ENCODE assay signal across 11 cellular contexts in the genomic region with DNA sequence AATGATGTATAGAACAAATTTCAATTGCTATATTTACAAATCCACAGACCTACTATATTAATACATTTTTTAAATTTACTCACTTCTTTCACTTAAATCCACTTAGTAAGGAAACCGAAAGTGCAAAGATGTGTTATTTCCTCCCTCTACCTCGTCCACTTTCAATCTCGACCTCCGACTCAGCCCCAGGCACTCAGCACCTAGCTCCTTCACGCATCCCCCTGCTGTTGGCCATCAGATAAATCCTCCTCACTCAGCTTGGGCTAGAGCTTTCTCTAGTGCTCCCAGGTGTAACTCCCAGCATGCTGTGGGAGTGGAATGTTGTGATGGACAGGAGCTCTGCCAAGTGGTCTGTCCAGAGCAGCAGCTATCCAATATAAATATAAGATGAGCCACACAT. TPM values are rescaled to one million over a fixed set of nuclear protein-coding genes. Genes with fewer than 3 reads are reported as not detected.
DNase-seq lines count a peak whose midpoint lies in the region; ATAC-seq and TF ChIP-seq lines count a peak whose summit lies in the region.
"Had no signal": no experiment of that assay in that cellular context is flagged by ENCODE, and none has a peak within 500 bp of the region (broad histone marks: within the 10 kb centered on the region; RNA-seq: fewer than 3 reads in every experiment).

No MANE protein-coding gene starts in this region.

- TF ChIP-seq CTCF in GM12875 (IDR thresholded peaks at IDR 0.05; ENCODE audit: borderline replicate concordance, insufficient read depth, low read depth, low read length) (0 out of 2 replicates have a peak, but pooled peaks have one; percentile 5), activated B cell treated with CpG ODN at 0.5 μM for 24 hours (IDR thresholded peaks at IDR 0.05) (no peak), lower leg skin (IDR thresholded peaks at IDR 0.05) (no peak)

- WGBS in lower leg skin, 2 donors, result 65 to 70% methylated on average over 5 of the region's 5 CpGs
- 80 to 85% methylated on average over 5 of the region's 5 CpGs for WGBS in aorta, 2 donors

- H3K4me3 Mint-ChIP-seq in activated B cell treated with CpG ODN at 0.5 μM for 24 hours, result peak overlapping the region; percentile 66
- H3K4me3 Mint-ChIP-seq: activated naive CD4-positive, alpha-beta T cell treated with anti-CD3 and anti-CD28 coated beads for 36 hours had no signal

- DNase-seq in activated B cell treated with CpG ODN at 0.5 μM for 24 hours, result no peak
- no peak for DNase-seq in lower leg skin (ENCODE audit: low spot score in 2 of 2)
- DNase-seq in aorta, result no peak
- DNase-seq in COLO668 (lab: John Stamatoyannopoulos, UW; ENCODE audit: unreplicated experiment), result no peak
- no peak for DNase-seq in left lobe of liver (ENCODE audit: low spot score)
- DNase-seq: activated naive CD4-positive, alpha-beta T cell treated with anti-CD3 and anti-CD28 coated beads for 36 hours; mesenchymal stem cell; NCI-H187 had no signal

- H3K27me3 ChIP-seq in aorta (ENCODE audit: control insufficient read depth in 1 of 2, insufficient read depth in 2 of 2, low read length in 1 of 2), result no peaks in the 10 kb centered on the region

- no peaks in the 10 kb centered on the region for H3K9me3 ChIP-seq in aorta (ENCODE audit: control insufficient read depth, low read length)

- peaks cover 5% of the 10 kb centered on the region for H3K4me1 Mint-ChIP-seq in activated B cell treated with CpG ODN at 0.5 μM for 24 hours

- intact Hi-C loops in activated B cell treated with CpG ODN at 0.5 μM for 24 hours (cut with micrococcal nuclease) (no loop called here), lower leg skin (cut with DNase I; ENCODE audit: low total_unique reads) (no loop called here), aorta (cut with DNase I) (no loop called here)

- H3K4me1 ChIP-seq in aorta (ENCODE audit: control insufficient read depth in 1 of 2, insufficient read depth in 2 of 2, low read length in 2 of 2), result no peaks in the 10 kb centered on the region

- H3K36me3 ChIP-seq in aorta (ENCODE audit: control insufficient read depth in 1 of 2, insufficient read depth in 2 of 2, low read length in 1 of 2), result no peaks in the 10 kb centered on the region

- H3K4me3 ChIP-seq in GM12875 (ENCODE audit: low read depth, low read length) (no peak overlapping the region), lower leg skin (ENCODE audit: low read depth, poor library complexity, severe bottlenecking) (no peak overlapping the region), aorta (ENCODE audit: low read length in 2 of 2) (no peak overlapping the region)

- H3K27ac Mint-ChIP-seq in activated B cell treated with CpG ODN at 0.5 μM for 24 hours, result no peak overlapping the region
- H3K27ac Mint-ChIP-seq: activated naive CD4-positive, alpha-beta T cell treated with anti-CD3 and anti-CD28 coated beads for 36 hours had no signal

- POLR2A ChIA-PET in activated B cell treated with CpG ODN at 0.5 μM for 24 hours (lab: Charles Lee), result interaction anchor here (0.6 kb wide), 1 partner anchor 50 kb away, joined by 6 read pairs; no protein-coding TSS in a partner anchor

- ATAC-seq in GM19452 (IDR thresholded peaks at IDR 0.05; ENCODE audit: unreplicated experiment) (peak; percentile 98), HG02973 (IDR thresholded peaks at IDR 0.05; ENCODE audit: unreplicated experiment) (peak; percentile 94), activated B cell treated with CpG ODN at 0.5 μM for 24 hours (ENCODE audit: low read depth) (no peak), aorta (ENCODE audit: low FRiP score) (no peak), left lobe of liver (no peak)

- H3K27me3 Mint-ChIP-seq in activated B cell treated with CpG ODN at 0.5 μM for 24 hours, result no peaks in the 10 kb centered on the region

- TF ChIP-seq POLR2A in lower leg skin (IDR thresholded peaks at IDR 0.05), result no peak

- no peaks in the 10 kb centered on the region for H3K9me3 Mint-ChIP-seq in activated B cell treated with CpG ODN at 0.5 μM for 24 hours

- CTCF ChIA-PET in activated B cell treated with CpG ODN at 0.5 μM for 24 hours (lab: Charles Lee), result no interaction called here

- H3K36me3 Mint-ChIP-seq in activated B cell treated with CpG ODN at 0.5 μM for 24 hours (ENCODE audit: low read depth), result no peaks in the 10 kb centered on the region

- H3K27ac ChIP-seq in aorta (ENCODE audit: low read depth in 1 of 2, low read length in 2 of 2), result no peak overlapping the region

RNA-seq across cellular contexts. Expression of a gene that starts 26.7 kb away (rescaled TPM):
- total RNA-seq in activated B cell treated with CpG ODN at 0.5 μM for 24 hours (8.7 and 8.8 TPM in 2 replicates), lower leg skin (10 to 100 TPM in 2 of 4 donors, 1 to 10 TPM in 2; 6.8 to 10.5 (median 8.8) TPM), aorta (1 to 10 TPM; 5.7 to 9.3 TPM), left lobe of liver (3.2 TPM)
- 1 to 10 TPM; 2.2 to 2.3 TPM for polyA plus RNA-seq in aorta

RNA-seq across cellular contexts. Expression of a gene that starts 45.0 kb away (rescaled TPM):
- total RNA-seq in activated B cell treated with CpG ODN at 0.5 μM for 24 hours, result 50.8 and 62.1 TPM in 2 replicates
- total RNA-seq in lower leg skin, result 100 to 1,000 TPM in 1 of 4 donors, 10 to 100 TPM in 3; 75.4 to 201 (median 88.6) TPM
- total RNA-seq in aorta, result 100 to 1,000 TPM; 107 to 109 TPM
- 10 to 100 TPM; 39.0 to 46.0 TPM for polyA plus RNA-seq in aorta
- total RNA-seq in left lobe of liver, result 32.2 TPM

Comparison
In these comparisons a context has a peak if more than half of its experiments do, and no peak if none do; other contexts are left out.
1. ATAC-seq: peak in GM19452 (single experiment) and HG02973 (single experiment); none in activated B cell treated with CpG ODN at 0.5 μM for 24 hours (single experiment), aorta (single experiment) and left lobe of liver (single experiment).